1 cellular context compared by ENCODE assay signal in genomic region chrX:97666890-97667289, GRCh38.
TF ChIP-seq lines count a peak whose summit lies in the region.

No MANE protein-coding gene starts in this region.

TF ChIP-seq in liver, 16 proteins besides CTCF, POLR2A, EP300 and RAD21 (continued from another document):
- TF ChIP-seq ATF3 (IDR thresholded peaks at IDR 0.05), result no peak
- TF ChIP-seq MAX (IDR thresholded peaks at IDR 0.05), result peak; percentile 10
- TF ChIP-seq FOXA1 (IDR thresholded peaks at IDR 0.05), result peak; percentile 23
- peak; percentile 36 for TF ChIP-seq SP1 (IDR thresholded peaks at IDR 0.05)
- TF ChIP-seq ZBTB33 (IDR thresholded peaks at IDR 0.05), result no peak
- no peak for TF ChIP-seq TAF1 (conservative IDR thresholded peaks at IDR 0.05)
- TF ChIP-seq NR2F2 (IDR thresholded peaks at IDR 0.05), result no peak
- no peak for TF ChIP-seq EGR1 (IDR thresholded peaks at IDR 0.05; ENCODE audit: low read depth in 2 of 2)
- no peak for TF ChIP-seq GABPA (IDR thresholded peaks at IDR 0.05 in 1 of 2, conservative IDR thresholded peaks at IDR 0.05 in 1 of 2)
- peak in 1 of 2 donors; percentile 62 for TF ChIP-seq HNF4A (conservative IDR thresholded peaks at IDR 0.05)
- peak; percentile 40 for TF ChIP-seq FOXA2 (IDR thresholded peaks at IDR 0.05)
- TF ChIP-seq YY1 (IDR thresholded peaks at IDR 0.05), result no peak
TF ChIP-seq in liver: peak in this region for 6.
